Comparison of ENCODE assay signal across 21 cellular contexts in the genomic region with DNA sequence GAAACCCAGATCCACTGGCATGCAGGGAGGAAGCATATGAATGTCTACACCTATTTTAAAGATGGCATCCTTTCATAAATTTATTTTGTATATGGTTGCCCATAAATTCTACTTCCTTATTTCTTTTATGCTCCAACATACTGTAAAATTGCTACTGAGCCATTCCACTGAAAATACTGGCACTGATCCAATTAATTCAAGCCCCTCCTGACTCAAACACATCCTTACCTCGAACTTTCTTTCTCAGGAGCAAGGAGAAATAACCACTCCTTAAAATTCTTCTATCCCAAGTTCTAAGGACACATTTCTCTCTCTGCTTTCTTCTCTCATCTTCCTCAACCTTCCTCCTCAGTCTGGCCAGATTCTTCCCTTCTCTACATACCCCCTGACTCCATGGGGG. TPM values are rescaled to one million over a fixed set of nuclear protein-coding genes. Genes with fewer than 3 reads are reported as not detected.
DNase-seq lines count a peak whose midpoint lies in the region; ATAC-seq and TF ChIP-seq lines count a peak whose summit lies in the region.
"Had no signal": no experiment of that assay in that cellular context is flagged by ENCODE, and none has a peak within 500 bp of the region (broad histone marks: within the 10 kb centered on the region; RNA-seq: fewer than 3 reads in every experiment).

No MANE protein-coding gene starts in this region.

- H3K9me3 Mint-ChIP-seq in CD14-positive monocyte (no peaks in the 10 kb centered on the region), T-cell (no peaks in the 10 kb centered on the region)
- H3K9me3 Mint-ChIP-seq in effector memory CD8-positive, alpha-beta T cell, result no peaks in the 10 kb centered on the region
- no peaks in the 10 kb centered on the region for H3K9me3 Mint-ChIP-seq in stimulated activated naive B cell treated with anti-CD40 and anti-IgM and Interleukin-4, amounts not matched to agents 10 μg/mL and 1 μg/mL and 100 μg/mL, for 72 hours
- H3K9me3 Mint-ChIP-seq: GM23338 had no signal

- DNase-seq in CD14-positive monocyte (ENCODE audit: low spot score) (no peak), T-cell (no peak), DMS153 (lab: John Stamatoyannopoulos, UW) (no peak)
- no peak for DNase-seq in effector memory CD8-positive, alpha-beta T cell
- no peak for DNase-seq in effector CD4-positive, alpha-beta T cell
- DNase-seq in stimulated activated naive B cell treated with anti-CD40 and anti-IgM and Interleukin-4, amounts not matched to agents 10 μg/mL and 1 μg/mL and 100 μg/mL, for 72 hours, result no peak
- DNase-seq: ACHN, Caco-2, GDM1, HCEC 1CT, KG1, MV-4-11, NCI-H1694 treated with DMSO at 0.1 percent for 48 hours, NCI-H2227 treated with DMSO at 0.1 percent for 48 hours, NCI-H510A treated with DMSO at 0.1 percent for 48 hours, NCI-H774, Right ventricle myocardium superior had no signal

- H3K27ac Mint-ChIP-seq in CD14-positive monocyte, result peak overlapping the region in 5 of 7 donors; percentile 7 to 57 (median 30)
- peak overlapping the region; percentile 9 to 58 for H3K27ac Mint-ChIP-seq in T-cell
- peak overlapping the region; percentile 39 to 79 for H3K27ac Mint-ChIP-seq in effector memory CD8-positive, alpha-beta T cell
- H3K27ac Mint-ChIP-seq in stimulated activated naive B cell treated with anti-CD40 and anti-IgM and Interleukin-4, amounts not matched to agents 10 μg/mL and 1 μg/mL and 100 μg/mL, for 72 hours, result no peak overlapping the region
- H3K27ac Mint-ChIP-seq: GM23338 had no signal

- H3K27me3 Mint-ChIP-seq in CD14-positive monocyte (ENCODE audit: low read depth in 3 of 3), result peaks cover 0 to 3% (median 2%) of the 10 kb centered on the region in 3 donors
- no peaks in the 10 kb centered on the region for H3K27me3 Mint-ChIP-seq in T-cell
- H3K27me3 Mint-ChIP-seq in effector memory CD8-positive, alpha-beta T cell, result no peaks in the 10 kb centered on the region
- no peaks in the 10 kb centered on the region for H3K27me3 Mint-ChIP-seq in stimulated activated naive B cell treated with anti-CD40 and anti-IgM and Interleukin-4, amounts not matched to agents 10 μg/mL and 1 μg/mL and 100 μg/mL, for 72 hours

- H3K4me3 Mint-ChIP-seq in CD14-positive monocyte, result no peak overlapping the region
- H3K4me3 Mint-ChIP-seq in T-cell, result no peak overlapping the region
- H3K4me3 Mint-ChIP-seq in effector memory CD8-positive, alpha-beta T cell, result no peak overlapping the region
- no peak overlapping the region for H3K4me3 Mint-ChIP-seq in stimulated activated naive B cell treated with anti-CD40 and anti-IgM and Interleukin-4, amounts not matched to agents 10 μg/mL and 1 μg/mL and 100 μg/mL, for 72 hours
- H3K4me3 Mint-ChIP-seq: GM23338 had no signal

- H3K4me1 Mint-ChIP-seq in CD14-positive monocyte, result peaks cover 34% of the 10 kb centered on the region
- H3K4me1 Mint-ChIP-seq in T-cell, result peaks cover 0 to 11% (median 5%) of the 10 kb centered on the region in 3 donors
- H3K4me1 Mint-ChIP-seq in effector memory CD8-positive, alpha-beta T cell (ENCODE audit: low read depth in 2 of 2), result peaks cover 0 to 6% of the 10 kb centered on the region in 2 donors
- peaks cover 13 to 22% of the 10 kb centered on the region in 2 donors for H3K4me1 Mint-ChIP-seq in stimulated activated naive B cell treated with anti-CD40 and anti-IgM and Interleukin-4, amounts not matched to agents 10 μg/mL and 1 μg/mL and 100 μg/mL, for 72 hours

- H3K36me3 Mint-ChIP-seq in CD14-positive monocyte, result peaks cover 10 to 27% of the 10 kb centered on the region in 2 donors
- peaks cover 3% of the 10 kb centered on the region for H3K36me3 Mint-ChIP-seq in T-cell
- peaks cover 28% of the 10 kb centered on the region for H3K36me3 Mint-ChIP-seq in effector memory CD8-positive, alpha-beta T cell (ENCODE audit: insufficient read depth)
- H3K36me3 Mint-ChIP-seq in stimulated activated naive B cell treated with anti-CD40 and anti-IgM and Interleukin-4, amounts not matched to agents 10 μg/mL and 1 μg/mL and 100 μg/mL, for 72 hours, result peaks cover 0 to 9% of the 10 kb centered on the region in 2 donors

- no peak for ATAC-seq in T-cell (replicated peaks in 1 of 4)
- ATAC-seq in effector memory CD8-positive, alpha-beta T cell (replicated peaks), result no peak
- ATAC-seq in stimulated activated naive B cell treated with anti-CD40 and anti-IgM and Interleukin-4, amounts not matched to agents 10 μg/mL and 1 μg/mL and 100 μg/mL, for 72 hours (replicated peaks), result no peak
- ATAC-seq: GM23338 had no signal

- POLR2A ChIA-PET in T-cell (lab: Charles Lee), result no interaction called here

- intact Hi-C loops in CD14-positive monocyte (cut with micrococcal nuclease), result no loop called here

- peak overlapping the region; percentile 18; the same call in 1 of the 2 replicates for H3K27ac ChIP-seq in 22Rv1
- H3K27ac ChIP-seq: C4-2B had no signal

- CTCF ChIA-PET in T-cell (lab: Charles Lee), result no interaction called here

- TF ChIP-seq CTCF in 22Rv1 (IDR thresholded peaks at IDR 0.05) (no peak), CD14-positive monocyte (IDR thresholded peaks at IDR 0.05) (no peak)

RNA-seq across cellular contexts. Expression of a gene that starts 5.5 kb away (rescaled TPM):
- 10 to 100 TPM; 50.1 to 70.6 TPM for polyA plus RNA-seq in CD14-positive monocyte
- total RNA-seq in T-cell, result 100 to 1,000 TPM; 160 to 321 (median 169) TPM

RNA-seq across cellular contexts. Expression of a gene that starts 18.9 kb away (rescaled TPM):
- polyA plus RNA-seq in CD14-positive monocyte, result 10 to 100 TPM; 19.6 to 20.4 TPM
- 10 to 100 TPM; 11.2 to 27.6 (median 23.0) TPM for total RNA-seq in T-cell

RNA-seq across cellular contexts. Expression of a gene that starts 21.1 kb away (rescaled TPM):
- 10 to 100 TPM; 38.5 to 39.6 TPM for polyA plus RNA-seq in CD14-positive monocyte
- total RNA-seq in T-cell, result 100 to 1,000 TPM in 2 of 5 donors, 10 to 100 TPM in 3; 49.3 to 132 (median 58.0) TPM

RNA-seq across cellular contexts. Expression of a gene that starts 21.9 kb away (rescaled TPM):
- under 1 TPM in 1 of 2 donors, not detected in 1; 0.74 TPM for polyA plus RNA-seq in CD14-positive monocyte
- not detected for total RNA-seq in T-cell
- total RNA-seq: Daoy, GM23338, Right ventricle myocardium superior had no signal

RNA-seq across cellular contexts. Expression of a gene that starts 23.5 kb away (rescaled TPM):
- polyA plus RNA-seq in CD14-positive monocyte, result 100 to 1,000 TPM; 220 to 236 TPM
- total RNA-seq in T-cell, result 10 to 100 TPM; 27.7 to 53.3 (median 46.5) TPM
